In genomic region chr9:119164716-119165115, GRCh38 we compare ENCODE assay signal across 11 cellular contexts.
"Had no signal": no experiment of that assay in that cellular context is flagged by ENCODE, and none has a peak within 500 bp of the region (broad histone marks: within the 10 kb centered on the region; RNA-seq: fewer than 3 reads in every experiment).

No MANE protein-coding gene starts in this region.

- H3K4me1 ChIP-seq: gastroesophageal sphincter had no signal

- H3K36me3 ChIP-seq: gastroesophageal sphincter had no signal

- H3K9me3 ChIP-seq: gastroesophageal sphincter had no signal

- FAIRE-seq: kidney had no signal

- DNase-seq: activated CD4-positive, alpha-beta T cell treated with anti-CD3 and anti-CD28 coated beads for 48 hours; activated naive CD4-positive, alpha-beta T cell; central memory CD4-positive, alpha-beta T cell; effector CD4-positive, alpha-beta T cell; kidney; nephron progenitor cell; stimulated activated CD4-positive, alpha-beta T cell treated with anti-CD3 and anti-CD28 coated beads, Interleukin-4, amount 100 ng/mL, for 1 hour; stimulated activated CD8-positive, alpha-beta memory T cell treated with anti-CD3 and anti-CD28 coated beads, Interleukin-4, amount 100 ng/mL, for 48 hours had no signal

- ATAC-seq: gastroesophageal sphincter, WTC11 had no signal

- H3K27ac ChIP-seq: coronary artery, gastroesophageal sphincter had no signal

- H3K4me3 ChIP-seq: coronary artery, gastroesophageal sphincter had no signal
